In the genomic region with DNA sequence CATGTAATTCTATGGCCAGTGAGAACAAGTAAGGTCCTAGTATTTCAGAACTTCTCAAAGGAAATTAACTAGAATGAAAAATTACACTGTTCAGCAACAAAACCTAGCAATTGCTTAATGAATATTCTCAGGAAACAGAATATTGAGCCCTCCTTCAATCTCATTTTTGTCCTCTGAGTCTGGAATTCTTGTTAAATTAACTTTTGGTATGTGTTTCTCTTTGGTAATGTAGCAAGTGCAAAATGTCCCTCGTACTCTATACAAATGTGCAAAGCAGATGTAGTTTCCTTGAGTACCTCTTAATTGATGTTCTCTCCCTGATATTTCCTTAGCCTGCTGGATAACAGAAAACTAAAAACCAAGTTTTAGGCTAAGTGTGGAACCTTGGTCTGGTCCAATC, we compare ENCODE assay signal across 16 cellular contexts.
DNase-seq lines count a peak whose midpoint lies in the region; ATAC-seq and TF ChIP-seq lines count a peak whose summit lies in the region.
"Had no signal": no experiment of that assay in that cellular context is flagged by ENCODE, and none has a peak within 500 bp of the region (broad histone marks: within the 10 kb centered on the region; RNA-seq: fewer than 3 reads in every experiment).

No MANE protein-coding gene starts in this region.

- H3K4me3 ChIP-seq in AG10803 (ENCODE audit: low read length) = no peak overlapping the region
- H3K4me3 ChIP-seq in breast epithelium = no peak overlapping the region
- H3K4me3 ChIP-seq: MG63, SJSA1 had no signal

- CTCF ChIA-PET in WTC11 (lab: Charles Lee) = no interaction called here

- no peak overlapping the region for H3K27ac Mint-ChIP-seq in WTC11
- H3K27ac Mint-ChIP-seq: CD4-positive, alpha-beta T cell had no signal

- H3K4me3 Mint-ChIP-seq in WTC11 = no peak overlapping the region
- H3K4me3 Mint-ChIP-seq: CD4-positive, alpha-beta T cell had no signal

- no peaks in the 10 kb centered on the region for H3K36me3 ChIP-seq in breast epithelium
- H3K36me3 ChIP-seq: MG63, SJSA1 had no signal

- DNase-seq in AG10803 (ENCODE audit: low read depth) (peak; percentile 65), HS-5 (ENCODE audit: low read depth) (peak; percentile 4), epithelial cell of prostate (ENCODE audit: low read depth, low spot score) (no peak), omental fat pad (ENCODE audit: low spot score) (no peak), WTC11 (ENCODE audit: low spot score) (no peak), breast epithelium (ENCODE audit: low spot score in 2 of 2) (no peak), MV-4-11 (lab: John Stamatoyannopoulos, UW) (no peak)
- DNase-seq: CD4-positive, alpha-beta T cell; H7; NCI-H1105 treated with DMSO at 0.1 percent for 48 hours; NCI-H187; NCI-H2171; NCI-H774; RPMI8226 had no signal

- H3K27me3 Mint-ChIP-seq in WTC11 (ENCODE audit: low read depth) = no peaks in the 10 kb centered on the region

- TF ChIP-seq POLR2A in breast epithelium (IDR thresholded peaks at IDR 0.05) = no peak

- H3K36me3 Mint-ChIP-seq in WTC11 = no peaks in the 10 kb centered on the region

- peaks cover 36% of the 10 kb centered on the region for H3K4me1 Mint-ChIP-seq in WTC11

- H3K27ac ChIP-seq in epithelial cell of prostate = peak overlapping the region; percentile 60
- peak overlapping the region in 1 of 2 donors; percentile 41 for H3K27ac ChIP-seq in breast epithelium
- H3K27ac ChIP-seq: SJSA1 had no signal

- POLR2A ChIA-PET in WTC11 (lab: Charles Lee) = no interaction called here

- no peaks in the 10 kb centered on the region for H3K27me3 ChIP-seq in breast epithelium
- H3K27me3 ChIP-seq: MG63, SJSA1 had no signal

- TF ChIP-seq CTCF in AG10803 (conservative IDR thresholded peaks at IDR 0.05; ENCODE audit: low read length) (no peak), omental fat pad (IDR thresholded peaks at IDR 0.05) (no peak), WTC11 (IDR thresholded peaks at IDR 0.05) (no peak), breast epithelium (IDR thresholded peaks at IDR 0.05) (no peak)

- intact Hi-C loops in breast epithelium (cut with DNase I; ENCODE audit: low total_unique reads) = no loop called here

- no peaks in the 10 kb centered on the region for H3K4me1 ChIP-seq in breast epithelium
- H3K4me1 ChIP-seq: SJSA1 had no signal

- H3K9me3 ChIP-seq in breast epithelium = no peaks in the 10 kb centered on the region
- H3K9me3 ChIP-seq: MG63, SJSA1 had no signal

- H3K9me3 Mint-ChIP-seq in WTC11 = no peaks in the 10 kb centered on the region
- H3K9me3 Mint-ChIP-seq: CD4-positive, alpha-beta T cell had no signal

- ATAC-seq in omental fat pad (ENCODE audit: low FRiP score) = peak; percentile 6
- ATAC-seq in WTC11 = no peak

TF ChIP-seq in WTC11, 78 proteins besides CTCF, POLR2A, EP300 and RAD21:
- TF ChIP-seq, protein P1, sequence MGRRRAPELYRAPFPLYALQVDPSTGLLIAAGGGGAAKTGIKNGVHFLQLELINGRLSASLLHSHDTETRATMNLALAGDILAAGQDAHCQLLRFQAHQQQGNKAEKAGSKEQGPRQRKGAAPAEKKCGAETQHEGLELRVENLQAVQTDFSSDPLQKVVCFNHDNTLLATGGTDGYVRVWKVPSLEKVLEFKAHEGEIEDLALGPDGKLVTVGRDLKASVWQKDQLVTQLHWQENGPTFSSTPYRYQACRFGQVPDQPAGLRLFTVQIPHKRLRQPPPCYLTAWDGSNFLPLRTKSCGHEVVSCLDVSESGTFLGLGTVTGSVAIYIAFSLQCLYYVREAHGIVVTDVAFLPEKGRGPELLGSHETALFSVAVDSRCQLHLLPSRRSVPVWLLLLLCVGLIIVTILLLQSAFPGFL (CRISPR knock-in tag; IDR thresholded peaks at IDR 0.05; ENCODE audit: borderline replicate concordance) = no peak
- TF ChIP-seq ZNF121 (CRISPR knock-in tag; IDR thresholded peaks at IDR 0.05) = no peak
- TF ChIP-seq, protein P2, sequence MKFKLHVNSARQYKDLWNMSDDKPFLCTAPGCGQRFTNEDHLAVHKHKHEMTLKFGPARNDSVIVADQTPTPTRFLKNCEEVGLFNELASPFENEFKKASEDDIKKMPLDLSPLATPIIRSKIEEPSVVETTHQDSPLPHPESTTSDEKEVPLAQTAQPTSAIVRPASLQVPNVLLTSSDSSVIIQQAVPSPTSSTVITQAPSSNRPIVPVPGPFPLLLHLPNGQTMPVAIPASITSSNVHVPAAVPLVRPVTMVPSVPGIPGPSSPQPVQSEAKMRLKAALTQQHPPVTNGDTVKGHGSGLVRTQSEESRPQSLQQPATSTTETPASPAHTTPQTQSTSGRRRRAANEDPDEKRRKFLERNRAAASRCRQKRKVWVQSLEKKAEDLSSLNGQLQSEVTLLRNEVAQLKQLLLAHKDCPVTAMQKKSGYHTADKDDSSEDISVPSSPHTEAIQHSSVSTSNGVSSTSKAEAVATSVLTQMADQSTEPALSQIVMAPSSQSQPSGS (CRISPR knock-in tag; IDR thresholded peaks at IDR 0.05; ENCODE audit: borderline replicate concordance, low read depth) = no peak
- TF ChIP-seq, protein P3, sequence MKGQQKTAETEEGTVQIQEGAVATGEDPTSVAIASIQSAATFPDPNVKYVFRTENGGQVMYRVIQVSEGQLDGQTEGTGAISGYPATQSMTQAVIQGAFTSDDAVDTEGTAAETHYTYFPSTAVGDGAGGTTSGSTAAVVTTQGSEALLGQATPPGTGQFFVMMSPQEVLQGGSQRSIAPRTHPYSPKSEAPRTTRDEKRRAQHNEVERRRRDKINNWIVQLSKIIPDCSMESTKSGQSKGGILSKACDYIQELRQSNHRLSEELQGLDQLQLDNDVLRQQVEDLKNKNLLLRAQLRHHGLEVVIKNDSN (CRISPR knock-in tag; IDR thresholded peaks at IDR 0.05) = no peak
- TF ChIP-seq, protein P4, sequence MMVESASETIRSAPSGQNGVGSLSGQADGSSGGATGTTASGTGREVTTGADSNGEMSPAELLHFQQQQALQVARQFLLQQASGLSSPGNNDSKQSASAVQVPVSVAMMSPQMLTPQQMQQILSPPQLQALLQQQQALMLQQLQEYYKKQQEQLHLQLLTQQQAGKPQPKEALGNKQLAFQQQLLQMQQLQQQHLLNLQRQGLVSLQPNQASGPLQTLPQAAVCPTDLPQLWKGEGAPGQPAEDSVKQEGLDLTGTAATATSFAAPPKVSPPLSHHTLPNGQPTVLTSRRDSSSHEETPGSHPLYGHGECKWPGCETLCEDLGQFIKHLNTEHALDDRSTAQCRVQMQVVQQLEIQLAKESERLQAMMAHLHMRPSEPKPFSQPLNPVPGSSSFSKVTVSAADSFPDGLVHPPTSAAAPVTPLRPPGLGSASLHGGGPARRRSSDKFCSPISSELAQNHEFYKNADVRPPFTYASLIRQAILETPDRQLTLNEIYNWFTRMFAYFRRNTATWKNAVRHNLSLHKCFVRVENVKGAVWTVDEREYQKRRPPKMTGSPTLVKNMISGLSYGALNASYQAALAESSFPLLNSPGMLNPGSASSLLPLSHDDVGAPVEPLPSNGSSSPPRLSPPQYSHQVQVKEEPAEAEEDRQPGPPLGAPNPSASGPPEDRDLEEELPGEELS (CRISPR knock-in tag; IDR thresholded peaks at IDR 0.05) = no peak
- no peak for TF ChIP-seq OVOL2 (CRISPR knock-in tag; IDR thresholded peaks at IDR 0.05; ENCODE audit: borderline replicate concordance)
- TF ChIP-seq, protein P5, sequence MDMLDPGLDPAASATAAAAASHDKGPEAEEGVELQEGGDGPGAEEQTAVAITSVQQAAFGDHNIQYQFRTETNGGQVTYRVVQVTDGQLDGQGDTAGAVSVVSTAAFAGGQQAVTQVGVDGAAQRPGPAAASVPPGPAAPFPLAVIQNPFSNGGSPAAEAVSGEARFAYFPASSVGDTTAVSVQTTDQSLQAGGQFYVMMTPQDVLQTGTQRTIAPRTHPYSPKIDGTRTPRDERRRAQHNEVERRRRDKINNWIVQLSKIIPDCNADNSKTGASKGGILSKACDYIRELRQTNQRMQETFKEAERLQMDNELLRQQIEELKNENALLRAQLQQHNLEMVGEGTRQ (CRISPR knock-in tag; IDR thresholded peaks at IDR 0.05) = no peak
- no peak for TF ChIP-seq FOXJ3 (CRISPR knock-in tag; IDR thresholded peaks at IDR 0.05; ENCODE audit: borderline replicate concordance)
- TF ChIP-seq, protein P6, sequence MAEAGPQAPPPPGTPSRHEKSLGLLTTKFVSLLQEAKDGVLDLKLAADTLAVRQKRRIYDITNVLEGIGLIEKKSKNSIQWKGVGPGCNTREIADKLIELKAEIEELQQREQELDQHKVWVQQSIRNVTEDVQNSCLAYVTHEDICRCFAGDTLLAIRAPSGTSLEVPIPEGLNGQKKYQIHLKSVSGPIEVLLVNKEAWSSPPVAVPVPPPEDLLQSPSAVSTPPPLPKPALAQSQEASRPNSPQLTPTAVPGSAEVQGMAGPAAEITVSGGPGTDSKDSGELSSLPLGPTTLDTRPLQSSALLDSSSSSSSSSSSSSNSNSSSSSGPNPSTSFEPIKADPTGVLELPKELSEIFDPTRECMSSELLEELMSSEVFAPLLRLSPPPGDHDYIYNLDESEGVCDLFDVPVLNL (CRISPR knock-in tag; IDR thresholded peaks at IDR 0.05; ENCODE audit: borderline replicate concordance, low read depth) = no peak

Comparison
In these comparisons a context has a peak if more than half of its experiments do, and no peak if none do; other contexts are left out.
1. DNase-seq: peak in AG10803 (single experiment) and HS-5 (single experiment); none in epithelial cell of prostate (single experiment), omental fat pad (single experiment), WTC11 (single experiment), breast epithelium (0 of 2) and MV-4-11 (single experiment).